ENCODE assay signal across 33 cellular contexts in genomic region chr12:53709671-53710070, GRCh38. TPM values are rescaled to one million over a fixed set of nuclear protein-coding genes. Genes with fewer than 3 reads are reported as not detected.
"Had no signal": no experiment of that assay in that cellular context is flagged by ENCODE, and none has a peak within 500 bp of the region (broad histone marks: within the 10 kb centered on the region; RNA-seq: fewer than 3 reads in every experiment).

No MANE protein-coding gene starts in this region.

- H3K9me3 Mint-ChIP-seq: activated CD4-positive, alpha-beta T cell treated with anti-CD3 and anti-CD28 coated beads, Interleukin-2, amount 10 ng/mL, durations not matched to agents 7 days and 5 days; activated CD8-positive, alpha-beta T cell treated with anti-CD3 and anti-CD28 coated beads for 36 hours; activated naive CD8-positive, alpha-beta T cell treated with anti-CD3 and anti-CD28 coated beads, Interleukin-2, amount 50 U/mL, for 24 hours; immature natural killer cell; naive thymus-derived CD8-positive, alpha-beta T cell; stimulated activated memory B cell treated with anti-CD40 and anti-IgM and Interleukin-4, amounts not matched to agents 10 μg/mL and 1 μg/mL and 100 μg/mL, for 72 hours had no signal

- H3K4me3 ChIP-seq: body of pancreas, hepatocyte, lower lobe of right lung, ovary, psoas muscle, right lobe of liver, smooth muscle cell, stomach, suprapubic skin, tibial nerve, vagina had no signal

- H3K27ac ChIP-seq: body of pancreas, hepatocyte, lower lobe of right lung, neutrophil, ovary, psoas muscle, right lobe of liver, stomach, suprapubic skin, tibial nerve, vagina, VCaP had no signal

- H3K27ac Mint-ChIP-seq: activated CD4-positive, alpha-beta T cell treated with anti-CD3 and anti-CD28 coated beads, Interleukin-2, amount 10 ng/mL, durations not matched to agents 7 days and 5 days; activated CD8-positive, alpha-beta memory T cell treated with anti-CD3 and anti-CD28 coated beads, Interleukin-2, amount 10 ng/mL, durations not matched to agents 7 days and 5 days; activated CD8-positive, alpha-beta T cell treated with anti-CD3 and anti-CD28 coated beads for 36 hours; activated naive CD8-positive, alpha-beta T cell treated with anti-CD3 and anti-CD28 coated beads, Interleukin-2, amount 50 U/mL, for 24 hours; stimulated activated memory B cell treated with anti-CD40 and anti-IgM and Interleukin-4, amounts not matched to agents 10 μg/mL and 1 μg/mL and 100 μg/mL, for 72 hours had no signal

- H3K36me3 Mint-ChIP-seq: activated CD8-positive, alpha-beta memory T cell treated with anti-CD3 and anti-CD28 coated beads, Interleukin-2, amount 10 ng/mL, durations not matched to agents 7 days and 5 days had no signal

- H3K36me3 ChIP-seq: ovary had no signal

- H3K4me1 Mint-ChIP-seq: activated CD4-positive, alpha-beta T cell treated with anti-CD3 and anti-CD28 coated beads, Interleukin-2, amount 10 ng/mL, durations not matched to agents 7 days and 5 days; activated CD8-positive, alpha-beta memory T cell treated with anti-CD3 and anti-CD28 coated beads, Interleukin-2, amount 10 ng/mL, durations not matched to agents 7 days and 5 days; activated naive CD8-positive, alpha-beta T cell treated with anti-CD3 and anti-CD28 coated beads, Interleukin-2, amount 50 U/mL, for 24 hours; immature natural killer cell had no signal

- H3K4me3 Mint-ChIP-seq: activated CD4-positive, alpha-beta T cell treated with anti-CD3 and anti-CD28 coated beads, Interleukin-2, amount 10 ng/mL, durations not matched to agents 7 days and 5 days; activated CD8-positive, alpha-beta memory T cell treated with anti-CD3 and anti-CD28 coated beads, Interleukin-2, amount 10 ng/mL, durations not matched to agents 7 days and 5 days; activated CD8-positive, alpha-beta T cell treated with anti-CD3 and anti-CD28 coated beads for 36 hours; activated naive CD8-positive, alpha-beta T cell treated with anti-CD3 and anti-CD28 coated beads, Interleukin-2, amount 50 U/mL, for 24 hours; immature natural killer cell; naive thymus-derived CD8-positive, alpha-beta T cell; stimulated activated memory B cell treated with anti-CD40 and anti-IgM and Interleukin-4, amounts not matched to agents 10 μg/mL and 1 μg/mL and 100 μg/mL, for 72 hours had no signal

- H3K9me3 ChIP-seq: body of pancreas, lower lobe of right lung, neutrophil, ovary, psoas muscle, right lobe of liver, stomach, suprapubic skin, tibial nerve, vagina had no signal

- DNase-seq: activated CD4-positive, alpha-beta T cell treated with anti-CD3 and anti-CD28 coated beads, Interleukin-2, amount 10 ng/mL, durations not matched to agents 7 days and 5 days; activated CD4-positive, CD25-positive, alpha-beta regulatory T cell treated with anti-CD3 and anti-CD28 coated beads, Interleukin-2, amount 50 U/mL, for 72 hours; activated CD8-positive, alpha-beta memory T cell treated with anti-CD3 and anti-CD28 coated beads, Interleukin-2, amount 10 ng/mL, durations not matched to agents 7 days and 5 days; activated CD8-positive, alpha-beta T cell treated with anti-CD3 and anti-CD28 coated beads for 36 hours; activated effector memory CD4-positive, alpha-beta T cell treated with anti-CD3 and anti-CD28 coated beads, Interleukin-2, amount 50 U/mL, for 16 hours; activated naive CD4-positive, alpha-beta T cell treated with anti-CD3 and anti-CD28 coated beads, Interleukin-2, amount 50 U/mL, for 16 hours; activated naive CD8-positive, alpha-beta T cell treated with anti-CD3 and anti-CD28 coated beads, Interleukin-2, amount 50 U/mL, for 24 hours; activated T-cell treated with anti-CD3 and anti-CD28 coated beads for 4 hours; body of pancreas; dermis blood vessel endothelial cell; effector CD8-positive, alpha-beta T cell; glutamatergic neuron; immature natural killer cell; lower lobe of right lung; mesendoderm; naive thymus-derived CD8-positive, alpha-beta T cell; ovary; psoas muscle; right lobe of liver; stimulated activated CD4-positive, alpha-beta T cell treated with anti-CD3 and anti-CD28 coated beads, Interleukin-15, amount 100 ng/mL, for 24 hours; stomach had no signal

- H3K27me3 ChIP-seq: body of pancreas, ovary, right lobe of liver, vagina had no signal

- H3K4me1 ChIP-seq: body of pancreas, lower lobe of right lung, psoas muscle, right lobe of liver, suprapubic skin, vagina had no signal

RNA-seq across cellular contexts. Expression of gene CISTR, which starts 42.1 kb away (rescaled TPM):
- total RNA-seq: activated CD4-positive, alpha-beta T cell treated with anti-CD3 and anti-CD28 coated beads, Interleukin-2, amount 10 ng/mL, durations not matched to agents 7 days and 5 days; activated CD8-positive, alpha-beta memory T cell treated with anti-CD3 and anti-CD28 coated beads, Interleukin-2, amount 10 ng/mL, durations not matched to agents 7 days and 5 days; activated CD8-positive, alpha-beta T cell treated with anti-CD3 and anti-CD28 coated beads for 36 hours; body of pancreas; dermis blood vessel endothelial cell; frontal cortex; hepatocyte; kidney epithelial cell; left lobe of liver; lower lobe of right lung; naive thymus-derived CD8-positive, alpha-beta T cell; ovary; psoas muscle; right lobe of liver; smooth muscle cell; stomach; suprapubic skin; T-helper 2 cell treated with Interferon-gamma antibody and Interleukin-4, amounts not matched to agents 100 ng/mL and 5 ng/mL, for 36 hours; tibial nerve; vagina had no signal
